27 cellular contexts compared by ENCODE assay signal in genomic region chr7:123761729-123762128, GRCh38.
"Had no signal": no experiment of that assay in that cellular context is flagged by ENCODE, and none has a peak within 500 bp of the region (broad histone marks: within the 10 kb centered on the region; RNA-seq: fewer than 3 reads in every experiment).

No MANE protein-coding gene starts in this region.

- H3K27me3 ChIP-seq: ascending aorta, breast epithelium, cardiac muscle cell, dorsolateral prefrontal cortex had no signal

- H3K4me3 ChIP-seq: ascending aorta, breast epithelium, cardiac muscle cell, coronary artery, dorsolateral prefrontal cortex had no signal

- H3K27ac ChIP-seq: ascending aorta, breast epithelium, cardiac muscle cell, coronary artery, dorsolateral prefrontal cortex had no signal

- H3K36me3 ChIP-seq: ascending aorta, breast epithelium, cardiac muscle cell had no signal

- DNase-seq: activated CD4-positive, alpha-beta memory T cell treated with anti-CD3 and anti-CD28 coated beads, Interleukin-2, amount 10 ng/mL, durations not matched to agents 7 days and 5 days; activated CD4-positive, alpha-beta T cell treated with anti-CD3 and anti-CD28 coated beads for 1 hour; activated CD4-positive, alpha-beta T cell treated with anti-CD3 and anti-CD28 coated beads for 4 hours; activated CD4-positive, alpha-beta T cell treated with anti-CD3 and anti-CD28 coated beads, Interleukin-2, amount 10 ng/mL, durations not matched to agents 7 days and 5 days; activated CD4-positive, alpha-beta T cell treated with anti-CD3 and anti-CD28 coated beads, Interleukin-2, amount 50 U/mL, for 4 hours; activated CD8-positive, alpha-beta memory T cell treated with anti-CD3 and anti-CD28 coated beads, Interleukin-2, amount 50 U/mL, for 48 hours; activated gamma-delta T cell; activated naive CD4-positive, alpha-beta T cell; activated naive CD4-positive, alpha-beta T cell treated with anti-CD3 and anti-CD28 coated beads, Interleukin-2, amount 10 ng/mL, durations not matched to agents 7 days and 5 days; activated naive CD8-positive, alpha-beta T cell treated with anti-CD3 and anti-CD28 coated beads, Interleukin-2, amount 10 ng/mL, durations not matched to agents 7 days and 5 days; activated T-cell treated with anti-CD3 and anti-CD28 coated beads for 4 hours; activated T-cell treated with anti-CD3 and anti-CD28 coated beads, Interleukin-2, amount 50 U/mL, for 24 hours; activated T-cell treated with anti-CD3 and anti-CD28 coated beads, Interleukin-2, amount 50 U/mL, for 72 hours; central memory CD4-positive, alpha-beta T cell; cerebellar nuclear complex; dorsolateral prefrontal cortex; effector memory CD4-positive, alpha-beta T cell; endodermal cell; foreskin fibroblast; head of caudate nucleus; T-helper 2 cell had no signal

- H3K9me3 ChIP-seq: ascending aorta, breast epithelium had no signal

- H3K4me1 ChIP-seq: ascending aorta, breast epithelium had no signal

- ATAC-seq: activated naive CD4-positive, alpha-beta T cell treated with anti-CD3 and anti-CD28 coated beads, Interleukin-2, amount 50 U/mL, for 72 hours; activated T-cell treated with anti-CD3 and anti-CD28 coated beads, Interleukin-2, amount 50 U/mL, for 72 hours; esophagus mucosa had no signal
